In the genomic region with DNA sequence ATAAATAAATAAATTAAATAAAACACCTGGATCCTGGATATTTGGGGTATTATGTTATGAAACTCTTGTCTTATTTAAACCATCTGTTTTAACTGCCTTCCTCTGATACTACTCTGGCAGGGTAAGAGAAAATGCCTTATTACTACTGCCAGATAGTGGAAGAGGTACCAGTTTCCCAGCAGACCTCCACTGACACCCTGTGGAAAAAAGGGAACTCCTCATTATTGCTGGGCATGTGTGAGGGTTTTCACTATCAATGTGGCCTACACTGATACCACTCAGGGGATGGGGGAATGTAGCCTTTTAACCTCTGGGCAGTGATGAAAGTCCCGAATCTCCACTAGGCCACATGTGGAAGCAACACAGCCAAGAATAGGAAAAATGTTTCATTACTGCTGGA, we compare ENCODE assay signal across 36 cellular contexts.
DNase-seq lines count a peak whose midpoint lies in the region; ATAC-seq, FAIRE-seq and TF ChIP-seq lines count a peak whose summit lies in the region.
"Had no signal": no experiment of that assay in that cellular context is flagged by ENCODE, and none has a peak within 500 bp of the region (broad histone marks: within the 10 kb centered on the region; RNA-seq: fewer than 3 reads in every experiment).

No MANE protein-coding gene starts in this region.

- H3K27me3 Mint-ChIP-seq in chondrocyte (ENCODE audit: low read depth): no peaks in the 10 kb centered on the region
- H3K27me3 Mint-ChIP-seq: activated B cell treated with CpG ODN at 0.5 μM for 24 hours; activated naive CD8-positive, alpha-beta T cell treated with anti-CD3 and anti-CD28 coated beads, Interleukin-2, amount 10 ng/mL, durations not matched to agents 7 days and 5 days; CD4-positive, alpha-beta T cell; T-cell had no signal

- TF ChIP-seq CTCF in chondrocyte (IDR thresholded peaks at IDR 0.05): peak; percentile 34
- peak; percentile 50 for TF ChIP-seq CTCF in foreskin keratinocyte (conservative IDR thresholded peaks at IDR 0.05)
- no peak for TF ChIP-seq CTCF in pancreas (IDR thresholded peaks at IDR 0.05)

- H3K27ac Mint-ChIP-seq in chondrocyte (ENCODE audit: unreplicated experiment): no peak overlapping the region
- H3K27ac Mint-ChIP-seq: activated B cell treated with CpG ODN at 0.5 μM for 24 hours; activated naive CD8-positive, alpha-beta T cell treated with anti-CD3 and anti-CD28 coated beads, Interleukin-2, amount 10 ng/mL, durations not matched to agents 7 days and 5 days; CD4-positive, alpha-beta T cell; T-cell had no signal

- H3K4me1 ChIP-seq in foreskin keratinocyte (no peaks in the 10 kb centered on the region), pancreas (no peaks in the 10 kb centered on the region)
- H3K4me1 ChIP-seq: ascending aorta, HAP-1, left ventricle myocardium inferior, parathyroid adenoma, Peyer's patch, suprapubic skin, upper lobe of left lung had no signal

- H3K4me3 ChIP-seq in pancreas: no peak overlapping the region
- H3K4me3 ChIP-seq: ascending aorta, HAP-1, left ventricle myocardium inferior, Peyer's patch, skin epidermis, suprapubic skin, upper lobe of left lung had no signal

- H3K4me3 Mint-ChIP-seq in chondrocyte (ENCODE audit: unreplicated experiment): no peak overlapping the region
- H3K4me3 Mint-ChIP-seq: activated B cell treated with CpG ODN at 0.5 μM for 24 hours; activated naive CD8-positive, alpha-beta T cell treated with anti-CD3 and anti-CD28 coated beads, Interleukin-2, amount 10 ng/mL, durations not matched to agents 7 days and 5 days; CD4-positive, alpha-beta T cell; neural crest cell; T-cell had no signal

- no peaks in the 10 kb centered on the region for H3K9me3 Mint-ChIP-seq in chondrocyte (ENCODE audit: low read depth)
- H3K9me3 Mint-ChIP-seq: activated B cell treated with CpG ODN at 0.5 μM for 24 hours; activated naive CD8-positive, alpha-beta T cell treated with anti-CD3 and anti-CD28 coated beads, Interleukin-2, amount 10 ng/mL, durations not matched to agents 7 days and 5 days; neural crest cell had no signal

- intact Hi-C loops in pancreas (cut with DNase I): no loop called here

- FAIRE-seq in pancreas (lab: Jason Lieb, UNC): no peak
- FAIRE-seq: A204.1, D721Med, GM19239, islet of Langerhans had no signal

- H3K27ac ChIP-seq in foreskin keratinocyte: no peak overlapping the region
- no peak overlapping the region for H3K27ac ChIP-seq in pancreas
- H3K27ac ChIP-seq: ascending aorta, HL-60, KMS-11, left ventricle myocardium inferior, parathyroid adenoma, Peyer's patch, skin epidermis, suprapubic skin, upper lobe of left lung had no signal

- no peaks in the 10 kb centered on the region for H3K36me3 Mint-ChIP-seq in chondrocyte (ENCODE audit: low read depth)
- H3K36me3 Mint-ChIP-seq: activated naive CD8-positive, alpha-beta T cell treated with anti-CD3 and anti-CD28 coated beads, Interleukin-2, amount 10 ng/mL, durations not matched to agents 7 days and 5 days; T-cell had no signal

- ATAC-seq in foreskin keratinocyte (no peak), GM19351 (IDR thresholded peaks at IDR 0.05; ENCODE audit: unreplicated experiment) (no peak), pancreas (no peak)
- ATAC-seq: T-cell had no signal

- H3K4me1 Mint-ChIP-seq in chondrocyte (ENCODE audit: low read depth): peaks cover 7% of the 10 kb centered on the region
- H3K4me1 Mint-ChIP-seq: activated B cell treated with CpG ODN at 0.5 μM for 24 hours; activated naive CD8-positive, alpha-beta T cell treated with anti-CD3 and anti-CD28 coated beads, Interleukin-2, amount 10 ng/mL, durations not matched to agents 7 days and 5 days; neural crest cell; T-cell had no signal

- H3K36me3 ChIP-seq in pancreas: no peaks in the 10 kb centered on the region
- H3K36me3 ChIP-seq: ascending aorta, HAP-1, left ventricle myocardium inferior, Peyer's patch, suprapubic skin, upper lobe of left lung had no signal

- DNase-seq in ELR (ENCODE audit: low read depth): peak; percentile 16
- peak; percentile 40 for DNase-seq in OCI-M1 (lab: John Stamatoyannopoulos, UW)
- DNase-seq in chondrocyte (ENCODE audit: low spot score): no peak
- DNase-seq in foreskin keratinocyte: no peak
- no peak for DNase-seq in pancreas
- DNase-seq in retina: no peak
- no peak for DNase-seq in NCI-H82 (lab: John Stamatoyannopoulos, UW)
- DNase-seq: activated B cell treated with CpG ODN at 0.5 μM for 24 hours; activated CD4-positive, alpha-beta T cell treated with anti-CD3 and anti-CD28 coated beads, Interleukin-2, amount 50 U/mL, for 1 hour; activated effector memory CD4-positive, alpha-beta T cell treated with Interleukin-2 at 50 U/mL for 16 hours; activated naive CD8-positive, alpha-beta T cell treated with anti-CD3 and anti-CD28 coated beads, Interleukin-2, amount 10 ng/mL, durations not matched to agents 7 days and 5 days; activated T-cell treated with anti-CD3 and anti-CD28 coated beads, Interleukin-2, amount 50 U/mL, for 1 hour; caudate nucleus; CD4-positive, alpha-beta T cell; left ventricle myocardium inferior; mesenchymal stem cell; MM.1S; NCI-H2081; NCI-H526 treated with DMSO at 0.1 percent for 48 hours; Peyer's patch; stimulated activated naive CD4-positive, alpha-beta T cell; T-cell; upper lobe of left lung had no signal

- H3K9me3 ChIP-seq in pancreas: no peaks in the 10 kb centered on the region
- H3K9me3 ChIP-seq: ascending aorta, HAP-1, left ventricle myocardium inferior, Peyer's patch, suprapubic skin, upper lobe of left lung had no signal

- WGBS in pancreas, 2 donors: 87 to 92% methylated on average over 1 of the region's 1 CpG

- H3K27me3 ChIP-seq in foreskin keratinocyte (no peaks in the 10 kb centered on the region), pancreas (no peaks in the 10 kb centered on the region)
- H3K27me3 ChIP-seq: ascending aorta, Peyer's patch, suprapubic skin, upper lobe of left lung had no signal

Comparison
In these comparisons a context has a peak if more than half of its experiments do, and no peak if none do; other contexts are left out.
1. DNase-seq: peak in ELR (single experiment) and OCI-M1 (single experiment); none in chondrocyte (single experiment), foreskin keratinocyte (0 of 2), pancreas (0 of 6), retina (single experiment) and NCI-H82 (single experiment).
2. CTCF ChIP-seq: peak in chondrocyte (single experiment) and foreskin keratinocyte (single experiment); none in pancreas (0 of 4).